ENCODE assay signal across 20 cellular contexts in the genomic region with DNA sequence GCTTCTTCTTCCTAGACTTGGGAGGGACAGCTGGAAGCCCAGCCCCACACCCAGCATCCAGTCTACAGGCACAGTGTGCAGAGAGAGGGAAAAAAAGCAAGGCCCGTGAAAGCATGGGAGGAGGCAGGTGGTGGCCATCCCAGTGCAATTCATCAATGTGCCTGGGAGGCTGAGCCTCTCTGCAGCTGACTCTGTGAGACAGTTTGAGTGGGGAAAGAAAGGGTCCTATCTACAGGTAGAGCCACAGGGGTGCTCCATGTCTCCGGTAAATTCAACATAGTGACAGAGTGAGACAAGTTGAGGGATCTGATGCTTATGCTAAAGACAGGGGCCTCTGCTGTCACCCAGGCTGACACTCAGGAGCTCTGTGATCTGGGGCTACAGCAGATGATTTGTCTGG.
DNase-seq lines count a peak whose midpoint lies in the region; ATAC-seq and TF ChIP-seq lines count a peak whose summit lies in the region.
"Had no signal": no experiment of that assay in that cellular context is flagged by ENCODE, and none has a peak within 500 bp of the region (broad histone marks: within the 10 kb centered on the region; RNA-seq: fewer than 3 reads in every experiment).

No MANE protein-coding gene starts in this region.

- peak overlapping the region; percentile 51 to 82 for H2BK12ac ChIP-seq in mesenchymal stem cell (ENCODE audit: low read length in 2 of 2)

- H3K4me3 Mint-ChIP-seq in Caco-2 (ENCODE audit: unreplicated experiment): peak overlapping the region; percentile 15
- H3K4me3 Mint-ChIP-seq in osteocyte (ENCODE audit: unreplicated experiment): no peak overlapping the region
- H3K4me3 Mint-ChIP-seq in activated CD4-positive, alpha-beta T cell treated with anti-CD3 and anti-CD28 coated beads for 36 hours: no peak overlapping the region
- H3K4me3 Mint-ChIP-seq: IgD-negative memory B cell had no signal

- BruUV-seq in Caco-2 (replicated peaks; lab: Mats Ljungman, UMichigan) (no TSS peak), PC-9 (replicated peaks; lab: Mats Ljungman, UMichigan) (no TSS peak)

- no peak overlapping the region for H2BK120ac ChIP-seq in mesenchymal stem cell (ENCODE audit: low read depth, low read length)

- H3K4me1 Mint-ChIP-seq in Caco-2 (ENCODE audit: low read depth, unreplicated experiment) (peaks cover 42% of the 10 kb centered on the region), osteocyte (ENCODE audit: unreplicated experiment) (peaks cover 47% of the 10 kb centered on the region)
- H3K4me1 Mint-ChIP-seq in activated CD4-positive, alpha-beta T cell treated with anti-CD3 and anti-CD28 coated beads for 36 hours: no peaks in the 10 kb centered on the region
- H3K4me1 Mint-ChIP-seq: CD8-positive, alpha-beta memory T cell; IgD-negative memory B cell had no signal

- H3K18ac ChIP-seq in mesenchymal stem cell (ENCODE audit: low read depth in 1 of 2, low read length in 2 of 2): peak overlapping the region in 1 of 2 experiments; percentile 79

- H3K27me3 Mint-ChIP-seq in Caco-2 (ENCODE audit: insufficient read depth, unreplicated experiment): no peaks in the 10 kb centered on the region
- no peaks in the 10 kb centered on the region for H3K27me3 Mint-ChIP-seq in osteocyte (ENCODE audit: unreplicated experiment)
- H3K27me3 Mint-ChIP-seq in activated CD4-positive, alpha-beta T cell treated with anti-CD3 and anti-CD28 coated beads for 36 hours: no peaks in the 10 kb centered on the region
- H3K27me3 Mint-ChIP-seq: IgD-negative memory B cell had no signal

- no peak overlapping the region for H2BK15ac ChIP-seq in mesenchymal stem cell (ENCODE audit: low read depth, poor library complexity, severe bottlenecking)

- no peak overlapping the region for H3K23ac ChIP-seq in mesenchymal stem cell (ENCODE audit: low read length in 2 of 2)

- H3K27me3 ChIP-seq in Caco-2 (replicated peaks; ENCODE audit: control insufficient read depth, insufficient read depth, low read length): no peaks in the 10 kb centered on the region
- H3K27me3 ChIP-seq in PC-9 (ENCODE audit: insufficient read depth, low read depth): no peaks in the 10 kb centered on the region
- H3K27me3 ChIP-seq in mesenchymal stem cell (ENCODE audit: control insufficient read depth in 1 of 2, insufficient read depth in 1 of 2, low read length in 2 of 2): peaks cover 0 to 55% of the 10 kb centered on the region in 2 experiments
- H3K27me3 ChIP-seq in osteoblast (ENCODE audit: insufficient read depth, low read length): peaks cover 2% of the 10 kb centered on the region
- H3K27me3 ChIP-seq: SJSA1 had no signal

- H3K36me3 Mint-ChIP-seq in Caco-2 (ENCODE audit: insufficient read depth, unreplicated experiment) (no peaks in the 10 kb centered on the region), osteocyte (ENCODE audit: unreplicated experiment) (no peaks in the 10 kb centered on the region)
- no peaks in the 10 kb centered on the region for H3K36me3 Mint-ChIP-seq in activated CD4-positive, alpha-beta T cell treated with anti-CD3 and anti-CD28 coated beads for 36 hours (ENCODE audit: low read depth)
- H3K36me3 Mint-ChIP-seq: CD8-positive, alpha-beta memory T cell; IgD-negative memory B cell had no signal

- H3K4me3 ChIP-seq in Caco-2 (ENCODE audit: low read depth, low read length) (no peak overlapping the region), PC-9 (no peak overlapping the region), mesenchymal stem cell (ENCODE audit: insufficient read depth in 1 of 2, low read depth in 1 of 2, low read length in 2 of 2) (no peak overlapping the region), osteoblast (ENCODE audit: insufficient read depth, low read length) (no peak overlapping the region)
- H3K4me3 ChIP-seq: SJSA1 had no signal

- H3K27ac Mint-ChIP-seq in Caco-2 (ENCODE audit: unreplicated experiment): peak overlapping the region; percentile 72
- no peak overlapping the region for H3K27ac Mint-ChIP-seq in osteocyte (ENCODE audit: unreplicated experiment)
- no peak overlapping the region for H3K27ac Mint-ChIP-seq in activated CD4-positive, alpha-beta T cell treated with anti-CD3 and anti-CD28 coated beads for 36 hours
- H3K27ac Mint-ChIP-seq: CD8-positive, alpha-beta memory T cell; IgD-negative memory B cell had no signal

- H3K14ac ChIP-seq in mesenchymal stem cell (ENCODE audit: low read length in 2 of 2): peak overlapping the region in 1 of 2 experiments; percentile 18

- no peaks in the 10 kb centered on the region for H4K20me1 ChIP-seq in PC-9 (ENCODE audit: insufficient read depth)
- H4K20me1 ChIP-seq in osteoblast (ENCODE audit: insufficient read depth, low read length): no peaks in the 10 kb centered on the region

- 89% methylated on average over 2 of the region's 2 CpGs for WGBS in mesenchymal stem cell

- H3K9me3 Mint-ChIP-seq in Caco-2 (ENCODE audit: unreplicated experiment): no peaks in the 10 kb centered on the region
- H3K9me3 Mint-ChIP-seq in osteocyte (ENCODE audit: unreplicated experiment): no peaks in the 10 kb centered on the region
- no peaks in the 10 kb centered on the region for H3K9me3 Mint-ChIP-seq in activated CD4-positive, alpha-beta T cell treated with anti-CD3 and anti-CD28 coated beads for 36 hours (ENCODE audit: low read depth)
- H3K9me3 Mint-ChIP-seq: CD8-positive, alpha-beta memory T cell; IgD-negative memory B cell had no signal

- H3K9me2 ChIP-seq in PC-9 (ENCODE audit: insufficient read depth): no peaks in the 10 kb centered on the region

- CTCF ChIA-PET in Caco-2 (lab: Charles Lee): interaction anchor here (0.6 to 1.2 kb wide), 3 partner anchors 8 to 15 kb away, joined by 3 read pairs; no protein-coding TSS in a partner anchor
- CTCF ChIA-PET in PC-9 (lab: Charles Lee): no interaction called here
- CTCF ChIA-PET in activated CD4-positive, alpha-beta T cell treated with anti-CD3 and anti-CD28 coated beads for 36 hours (lab: Charles Lee): no interaction called here

- H3K9me3 ChIP-seq in Caco-2: no peaks in the 10 kb centered on the region
- no peaks in the 10 kb centered on the region for H3K9me3 ChIP-seq in PC-9 (ENCODE audit: insufficient read depth, low read depth)
- no peaks in the 10 kb centered on the region for H3K9me3 ChIP-seq in mesenchymal stem cell (ENCODE audit: control insufficient read depth, low read length)
- no peaks in the 10 kb centered on the region for H3K9me3 ChIP-seq in osteoblast (ENCODE audit: low read depth, low read length)
- H3K9me3 ChIP-seq: SJSA1 had no signal

- H3K79me2 ChIP-seq in PC-9 (ENCODE audit: low read depth) (no peaks in the 10 kb centered on the region), osteoblast (ENCODE audit: insufficient read depth, low read length) (no peaks in the 10 kb centered on the region)

- no peak overlapping the region for H3K27ac ChIP-seq in PC-9
- no peak overlapping the region for H3K27ac ChIP-seq in mesenchymal stem cell (ENCODE audit: low read length, poor library complexity, severe bottlenecking)
- no peak overlapping the region for H3K27ac ChIP-seq in osteoblast (ENCODE audit: low read depth, low read length)
- H3K27ac ChIP-seq: C4-2B had no signal

- no peak overlapping the region for H3K4ac ChIP-seq in mesenchymal stem cell (ENCODE audit: low read depth in 1 of 2, low read length in 2 of 2)

- TF ChIP-seq CTCF in Caco-2 (IDR thresholded peaks at IDR 0.05; ENCODE audit: insufficient read depth in 1 of 2, low read depth in 1 of 2, low read length in 1 of 2, severe bottlenecking in 1 of 2, unreplicated experiment in 1 of 2) (no peak), PC-9 (conservative IDR thresholded peaks at IDR 0.05) (no peak), osteoblast (IDR thresholded peaks at IDR 0.05; ENCODE audit: extremely low read depth, low read depth, low read length) (no peak), osteocyte (IDR thresholded peaks at IDR 0.05) (no peak)

- H3K36me3 ChIP-seq in Caco-2 (ENCODE audit: control insufficient read depth, insufficient read depth, low read length) (no peaks in the 10 kb centered on the region), PC-9 (ENCODE audit: low read depth) (no peaks in the 10 kb centered on the region), mesenchymal stem cell (ENCODE audit: control insufficient read depth in 1 of 2, insufficient read depth in 2 of 2, low read depth in 1 of 2, low read length in 2 of 2) (no peaks in the 10 kb centered on the region), osteoblast (ENCODE audit: insufficient read depth, low read length) (no peaks in the 10 kb centered on the region)
- H3K36me3 ChIP-seq: SJSA1 had no signal

- H4K8ac ChIP-seq in mesenchymal stem cell (ENCODE audit: low read length): no peak overlapping the region

- H2BK5ac ChIP-seq in mesenchymal stem cell (ENCODE audit: low read depth, low read length, poor library complexity, severe bottlenecking): no peak overlapping the region

- H3K4me1 ChIP-seq in Caco-2: peaks cover 43% of the 10 kb centered on the region
- peaks cover 41% of the 10 kb centered on the region for H3K4me1 ChIP-seq in PC-9 (replicated peaks; ENCODE audit: insufficient read depth)
- H3K4me1 ChIP-seq in mesenchymal stem cell (ENCODE audit: control insufficient read depth, insufficient read depth, low read depth, low read length): peaks cover 37% of the 10 kb centered on the region
- H3K4me1 ChIP-seq in osteoblast (ENCODE audit: insufficient read depth, low read length): peaks cover 17% of the 10 kb centered on the region

- H4K91ac ChIP-seq in mesenchymal stem cell (ENCODE audit: low read length): no peak overlapping the region

- ATAC-seq in activated CD4-positive, alpha-beta T cell treated with anti-CD3 and anti-CD28 coated beads for 36 hours: no peak
- ATAC-seq in HG03354 (IDR thresholded peaks at IDR 0.05; ENCODE audit: poor library complexity, severe bottlenecking, unreplicated experiment): no peak

- H3K79me1 ChIP-seq in mesenchymal stem cell (replicated peaks; ENCODE audit: low read length, poor library complexity, severe bottlenecking): no peaks in the 10 kb centered on the region

- peak overlapping the region; percentile 27 for H3K4me2 ChIP-seq in PC-9
- no peak overlapping the region for H3K4me2 ChIP-seq in mesenchymal stem cell (ENCODE audit: low read length, poor library complexity, severe bottlenecking)
- no peak overlapping the region for H3K4me2 ChIP-seq in osteoblast (ENCODE audit: insufficient read depth, low read length)

- H3K9ac ChIP-seq in mesenchymal stem cell (ENCODE audit: low read length): no peak overlapping the region

- H2AFZ ChIP-seq in PC-9 (no peak overlapping the region), mesenchymal stem cell (ENCODE audit: low read depth, low read length) (no peak overlapping the region), osteoblast (ENCODE audit: low read length) (no peak overlapping the region)

- H2AK5ac ChIP-seq in mesenchymal stem cell (ENCODE audit: low read length, severe bottlenecking): no peak overlapping the region

- intact Hi-C loops in Caco-2 (cut with micrococcal nuclease; ENCODE audit: unreplicated experiment) (no loop called here), PC-9 (cut with micrococcal nuclease; ENCODE audit: unreplicated experiment) (loop anchor here (10.0 kb wide), 1 partner anchor 99 kb away; no protein-coding TSS in a partner anchor)
- intact Hi-C loops in activated CD4-positive, alpha-beta T cell treated with anti-CD3 and anti-CD28 coated beads for 36 hours (cut with DNase I, micrococcal nuclease): no loop called here

- H3F3A ChIP-seq in PC-9 (ENCODE audit: insufficient read depth, low read depth): peaks cover 20% of the 10 kb centered on the region

- DNase-seq in Caco-2 (no peak), PC-9 (no peak), mesenchymal stem cell (no peak), osteoblast (ENCODE audit: insufficient read length, low spot score, missing footprints) (peak; percentile 48), osteocyte (ENCODE audit: extremely low spot score, unreplicated experiment) (no peak), cerebellar nuclear complex (lab: John Stamatoyannopoulos, UW) (no peak)
- no peak for DNase-seq in activated CD4-positive, alpha-beta T cell treated with anti-CD3 and anti-CD28 coated beads for 36 hours
- DNase-seq: CD8-positive, alpha-beta memory T cell; GOT3; HCEC 1CT; MV-4-11; NCI-H1105 treated with DMSO at 0.1 percent for 48 hours; NCI-H2029 treated with DMSO at 0.1 percent for 48 hours; NCI-H226; NCI-H510A treated with DMSO at 0.1 percent for 48 hours; NCI-H774 had no signal

- POLR2A ChIA-PET in Caco-2 (lab: Charles Lee): no interaction called here
- POLR2A ChIA-PET in PC-9 (lab: Charles Lee; ENCODE audit: unreplicated experiment): no interaction called here
- POLR2A ChIA-PET in activated CD4-positive, alpha-beta T cell treated with anti-CD3 and anti-CD28 coated beads for 36 hours (lab: Charles Lee): no interaction called here
